20 cellular contexts compared by ENCODE assay signal in the genomic region with DNA sequence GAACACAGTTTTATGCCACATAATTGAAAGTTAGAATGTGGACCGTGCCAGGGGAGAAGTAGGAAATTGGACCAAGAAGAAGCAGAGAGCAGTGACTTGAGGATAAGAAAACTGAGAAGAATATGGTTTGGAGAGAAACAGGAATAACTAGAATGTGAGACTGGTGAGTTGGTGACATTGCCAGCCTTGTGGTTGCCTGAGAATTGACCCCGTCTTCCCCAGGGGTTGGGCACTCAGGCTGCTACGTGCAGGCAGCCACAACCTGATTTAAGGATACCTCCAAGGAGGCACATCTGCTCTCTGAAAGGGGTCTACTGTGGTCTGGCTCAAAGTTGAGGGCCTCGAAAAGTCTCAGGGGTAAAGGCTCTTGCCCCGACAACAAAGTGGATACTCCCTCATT.
DNase-seq lines count a peak whose midpoint lies in the region; ATAC-seq and TF ChIP-seq lines count a peak whose summit lies in the region.
"Had no signal": no experiment of that assay in that cellular context is flagged by ENCODE, and none has a peak within 500 bp of the region (broad histone marks: within the 10 kb centered on the region; RNA-seq: fewer than 3 reads in every experiment).

No MANE protein-coding gene starts in this region.

- TF ChIP-seq CTCF in RWPE2 (IDR thresholded peaks at IDR 0.05; ENCODE audit: poor library complexity, severe bottlenecking) (no peak), esophagus muscularis mucosa (IDR thresholded peaks at IDR 0.05) (no peak)

- H3K36me3 ChIP-seq in ACC112 (ENCODE audit: insufficient read depth, low read length): peaks cover 37% of the 10 kb centered on the region
- peaks cover 31% of the 10 kb centered on the region for H3K36me3 ChIP-seq in RWPE2 (ENCODE audit: low read depth)
- H3K36me3 ChIP-seq in esophagus muscularis mucosa: peaks cover 0 to 21% (median 7%) of the 10 kb centered on the region in 4 donors
- no peaks in the 10 kb centered on the region for H3K36me3 ChIP-seq in rectal smooth muscle tissue (ENCODE audit: control insufficient read depth, insufficient read depth, low read length)

- H2AFZ ChIP-seq in ACC112 (ENCODE audit: low read length, unreplicated experiment): no peak overlapping the region

- H3K4me1 ChIP-seq in ACC112 (ENCODE audit: control insufficient read depth, insufficient read depth, low read length, unreplicated experiment) (peaks cover 24% of the 10 kb centered on the region), RWPE2 (ENCODE audit: insufficient read depth, poor library complexity, severe bottlenecking) (peaks cover 38% of the 10 kb centered on the region), esophagus muscularis mucosa (peaks cover 23 to 39% (median 33%) of the 10 kb centered on the region in 4 donors), rectal smooth muscle tissue (ENCODE audit: control insufficient read depth, insufficient read depth, low read length) (peaks cover 3% of the 10 kb centered on the region)
- H3K4me1 ChIP-seq: HAP-1 had no signal

- H3K9ac ChIP-seq in rectal smooth muscle tissue (ENCODE audit: low read length): no peak overlapping the region

- no peak for TF ChIP-seq EP300 in esophagus muscularis mucosa (IDR thresholded peaks at IDR 0.05)

- H3K27ac ChIP-seq in ACC112 (ENCODE audit: low read depth, low read length) (peak overlapping the region; percentile 36; the same call in 1 of the 2 replicates), RWPE2 (ENCODE audit: poor library complexity, severe bottlenecking) (peak overlapping the region; percentile 86), esophagus muscularis mucosa (replicated peaks in 1 of 4) (peak overlapping the region; percentile 71 to 83 (median 76)), rectal smooth muscle tissue (ENCODE audit: low read depth, low read length) (peak overlapping the region; percentile 69)
- H3K27ac ChIP-seq: HL-60 had no signal

- WGBS in esophagus muscularis mucosa: 86% methylated on average over 5 of the region's 5 CpGs

- H3K4me3 ChIP-seq in ACC112 (ENCODE audit: low read depth, low read length) (no peak overlapping the region), RWPE2 (ENCODE audit: severe bottlenecking) (no peak overlapping the region), esophagus muscularis mucosa (no peak overlapping the region), rectal smooth muscle tissue (ENCODE audit: low read length) (no peak overlapping the region)
- H3K4me3 ChIP-seq: HAP-1, left lung had no signal

- TF ChIP-seq POLR2A in esophagus muscularis mucosa (IDR thresholded peaks at IDR 0.05; ENCODE audit: low read depth): no peak

- intact Hi-C loops in esophagus muscularis mucosa (cut with DNase I): no loop called here

- H3K9me3 ChIP-seq in RWPE2 (ENCODE audit: severe bottlenecking) (peaks cover 10% of the 10 kb centered on the region), esophagus muscularis mucosa (peaks cover 0 to 13% (median 11%) of the 10 kb centered on the region in 4 donors)

- H3K27me3 ChIP-seq in ACC112 (ENCODE audit: insufficient read depth, low read length) (no peaks in the 10 kb centered on the region), RWPE2 (ENCODE audit: insufficient read depth, poor library complexity, severe bottlenecking) (no peaks in the 10 kb centered on the region), esophagus muscularis mucosa (no peaks in the 10 kb centered on the region), rectal smooth muscle tissue (ENCODE audit: control insufficient read depth, insufficient read depth, low read length) (no peaks in the 10 kb centered on the region)
- H3K27me3 ChIP-seq: left lung had no signal

- ATAC-seq in RWPE2 (ENCODE audit: low read depth): no peak
- ATAC-seq: activated CD8-positive, alpha-beta T cell treated with anti-CD3 and anti-CD28 coated beads, Interleukin-2, amount 10 ng/mL, durations not matched to agents 7 days and 5 days had no signal

- no peak for DNase-seq in RWPE2 (ENCODE audit: low spot score)
- no peak for DNase-seq in esophagus muscularis mucosa (ENCODE audit: extremely low spot score)
- DNase-seq in putamen (ENCODE audit: low spot score): no peak
- no peak for DNase-seq in dermis blood vessel endothelial cell
- DNase-seq in SIG-M5 (lab: John Stamatoyannopoulos, UW): no peak
- no peak for DNase-seq in NCI-H2107 treated with DMSO at 0.1 percent for 48 hours (lab: John Stamatoyannopoulos, UW; ENCODE audit: unreplicated experiment)
- DNase-seq: activated CD8-positive, alpha-beta T cell treated with anti-CD3 and anti-CD28 coated beads, Interleukin-2, amount 10 ng/mL, durations not matched to agents 7 days and 5 days; activated naive CD4-positive, alpha-beta T cell treated with anti-CD3 and anti-CD28 coated beads, Interleukin-2, amount 10 ng/mL, durations not matched to agents 7 days and 5 days; activated T-cell treated with anti-CD3 and anti-CD28 coated beads, Interleukin-2, amount 50 U/mL, for 24 hours; CD4-positive, CD25-positive, alpha-beta regulatory T cell; GDM1; left lung; NCI-H187 treated with DMSO at 0.1 percent for 48 hours; occipital lobe; stimulated activated CD4-positive, alpha-beta T cell treated with anti-CD3 and anti-CD28 coated beads, Interleukin-1b, Interleukin-23, amount 100 ng/mL, for 48 hours; stimulated activated naive CD4-positive, alpha-beta T cell had no signal

- no peaks in the 10 kb centered on the region for H3K79me2 ChIP-seq in ACC112 (ENCODE audit: control insufficient read depth, insufficient read depth, low read length, unreplicated experiment)

Comparison
In these comparisons a context has a peak if more than half of its experiments do, and no peak if none do; other contexts are left out.
1. H3K27ac ChIP-seq: peak in every context shown above with its lines; median percentile 86 in RWPE2; 76 in esophagus muscularis mucosa; 69 in rectal smooth muscle tissue; 36 in ACC112.